ENCODE assay signal across 12 cellular contexts in the genomic region with DNA sequence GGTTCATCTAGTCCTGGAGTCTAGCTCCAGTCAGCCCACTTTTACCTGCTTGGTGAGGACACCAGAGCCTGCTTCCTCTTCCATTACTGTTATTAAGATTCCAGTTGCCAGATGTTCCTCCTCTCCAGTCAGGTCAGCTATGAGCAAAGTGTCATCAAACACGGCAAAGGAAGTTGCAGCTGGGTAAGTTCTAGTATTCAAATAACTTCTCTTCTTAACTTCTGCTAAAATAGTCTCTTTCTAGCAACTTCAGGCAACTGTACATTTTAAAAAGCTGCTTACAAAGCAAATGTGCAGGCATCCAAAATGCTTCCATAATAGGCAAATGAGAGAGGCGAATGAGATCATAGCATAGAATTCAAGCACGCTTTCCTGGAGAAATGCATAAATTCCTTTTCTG. TPM values are rescaled to one million over a fixed set of nuclear protein-coding genes. Genes with fewer than 3 reads are reported as not detected.
DNase-seq lines count a peak whose midpoint lies in the region; ATAC-seq and TF ChIP-seq lines count a peak whose summit lies in the region.
"Had no signal": no experiment of that assay in that cellular context is flagged by ENCODE, and none has a peak within 500 bp of the region (broad histone marks: within the 10 kb centered on the region; RNA-seq: fewer than 3 reads in every experiment).

No MANE protein-coding gene starts in this region.

- DNase-seq in left ventricle myocardium inferior, result no peak
- DNase-seq in left ventricle myocardium superior, result no peak
- DNase-seq in SKM-1 treated with dmso at 0.1 percent for 144 hours (lab: John Stamatoyannopoulos, UW; ENCODE audit: unreplicated experiment), result peak; percentile 76
- peak; percentile 76 for DNase-seq in germinal center (ENCODE audit: low spot score)
- no peak for DNase-seq in vagina (ENCODE audit: extremely low spot score in 2 of 2)
- no peak for DNase-seq in CD8-positive, alpha-beta memory T cell
- DNase-seq in substantia nigra (lab: John Stamatoyannopoulos, UW), result no peak
- DNase-seq: activated CD4-positive, alpha-beta T cell treated with anti-CD3 and anti-CD28 coated beads for 36 hours; activated naive CD8-positive, alpha-beta T cell treated with anti-CD3 and anti-CD28 coated beads, Interleukin-2, amount 10 ng/mL, durations not matched to agents 7 days and 5 days; stimulated activated CD4-positive, alpha-beta T cell treated with anti-CD3 and anti-CD28 coated beads, Interleukin-2, amount 100 ng/mL, for 48 hours had no signal

- H3K36me3 Mint-ChIP-seq in CD8-positive, alpha-beta memory T cell, result no peaks in the 10 kb centered on the region
- H3K36me3 Mint-ChIP-seq: activated naive CD8-positive, alpha-beta T cell treated with anti-CD3 and anti-CD28 coated beads, Interleukin-2, amount 10 ng/mL, durations not matched to agents 7 days and 5 days had no signal

- CTCF ChIA-PET in CD8-positive, alpha-beta memory T cell (lab: Charles Lee), result no interaction called here

- H3K27me3 ChIP-seq in left ventricle myocardium inferior (ENCODE audit: low read depth) (no peaks in the 10 kb centered on the region), vagina (no peaks in the 10 kb centered on the region)
- no peaks in the 10 kb centered on the region for H3K27me3 ChIP-seq in CD8-positive, alpha-beta memory T cell (ENCODE audit: insufficient read depth, low read length, poor library complexity, severe bottlenecking)

- H3K4me3 ChIP-seq in left ventricle myocardium inferior (no peak overlapping the region), vagina (no peak overlapping the region)
- H3K4me3 ChIP-seq in CD8-positive, alpha-beta memory T cell (ENCODE audit: low read length), result no peak overlapping the region

- no peaks in the 10 kb centered on the region for H3K36me3 ChIP-seq in left ventricle myocardium inferior
- H3K36me3 ChIP-seq in vagina, result no peaks in the 10 kb centered on the region
- no peaks in the 10 kb centered on the region for H3K36me3 ChIP-seq in CD8-positive, alpha-beta memory T cell (ENCODE audit: insufficient read depth, low read length)

- no peak overlapping the region for H3K4me3 Mint-ChIP-seq in CD8-positive, alpha-beta memory T cell
- H3K4me3 Mint-ChIP-seq: activated CD4-positive, alpha-beta T cell treated with anti-CD3 and anti-CD28 coated beads for 36 hours; activated naive CD8-positive, alpha-beta T cell treated with anti-CD3 and anti-CD28 coated beads, Interleukin-2, amount 10 ng/mL, durations not matched to agents 7 days and 5 days had no signal

- H3K27ac ChIP-seq in left ventricle myocardium inferior (replicated peaks) (peak overlapping the region; percentile 62), vagina (peak overlapping the region; percentile 86), substantia nigra (ENCODE audit: low read depth, low read length, poor library complexity, severe bottlenecking) (no peak overlapping the region)
- no peak overlapping the region for H3K27ac ChIP-seq in CD8-positive, alpha-beta memory T cell (ENCODE audit: low read depth, low read length)

- no peaks in the 10 kb centered on the region for H3K9me3 Mint-ChIP-seq in CD8-positive, alpha-beta memory T cell
- H3K9me3 Mint-ChIP-seq: activated naive CD8-positive, alpha-beta T cell treated with anti-CD3 and anti-CD28 coated beads, Interleukin-2, amount 10 ng/mL, durations not matched to agents 7 days and 5 days had no signal

- H3K4me1 ChIP-seq in left ventricle myocardium inferior (peaks cover 85% of the 10 kb centered on the region), vagina (peaks cover 80% of the 10 kb centered on the region)
- H3K4me1 ChIP-seq in CD8-positive, alpha-beta memory T cell (ENCODE audit: insufficient read depth, low read length), result no peaks in the 10 kb centered on the region

- no peak for TF ChIP-seq POLR2A in vagina (IDR thresholded peaks at IDR 0.05)

- TF ChIP-seq CTCF in left ventricle myocardium inferior (IDR thresholded peaks at IDR 0.05; ENCODE audit: borderline replicate concordance), result no peak
- TF ChIP-seq CTCF in vagina (IDR thresholded peaks at IDR 0.05), result no peak

- H3K9me3 ChIP-seq in left ventricle myocardium inferior (replicated peaks) (no peaks in the 10 kb centered on the region), vagina (no peaks in the 10 kb centered on the region)
- H3K9me3 ChIP-seq in CD8-positive, alpha-beta memory T cell (ENCODE audit: low read length), result no peaks in the 10 kb centered on the region

- peaks cover 26 to 64% of the 10 kb centered on the region in 2 donors for H3K27me3 Mint-ChIP-seq in CD8-positive, alpha-beta memory T cell

- POLR2A ChIA-PET in CD8-positive, alpha-beta memory T cell (lab: Charles Lee), result no interaction called here

- intact Hi-C loops in left ventricle myocardium inferior (cut with micrococcal nuclease) (no loop called here), left ventricle myocardium superior (cut with micrococcal nuclease) (no loop called here), vagina (cut with DNase I) (no loop called here)

- peak overlapping the region in 1 of 8 donors; percentile 14 for H3K27ac Mint-ChIP-seq in CD8-positive, alpha-beta memory T cell
- H3K27ac Mint-ChIP-seq: activated CD4-positive, alpha-beta T cell treated with anti-CD3 and anti-CD28 coated beads for 36 hours; activated naive CD8-positive, alpha-beta T cell treated with anti-CD3 and anti-CD28 coated beads, Interleukin-2, amount 10 ng/mL, durations not matched to agents 7 days and 5 days had no signal

- ATAC-seq in left ventricle myocardium superior (no peak), GM19452 (IDR thresholded peaks at IDR 0.05; ENCODE audit: unreplicated experiment) (no peak)
- ATAC-seq: activated CD4-positive, alpha-beta T cell treated with anti-CD3 and anti-CD28 coated beads for 36 hours; Panc1 had no signal

- peaks cover 0 to 3% (median 0%) of the 10 kb centered on the region in 3 donors for H3K4me1 Mint-ChIP-seq in CD8-positive, alpha-beta memory T cell

RNA-seq across cellular contexts. Expression of a gene that starts 18.4 kb away (rescaled TPM):
- 41.8 TPM for total RNA-seq in left ventricle myocardium inferior
- 46.0 TPM for total RNA-seq in left ventricle myocardium superior
- total RNA-seq in vagina, result 31.9 TPM
- total RNA-seq in CD8-positive, alpha-beta memory T cell, result 10 to 100 TPM; 60.4 to 60.6 TPM
- 65.2 TPM for polyA plus RNA-seq in CD8-positive, alpha-beta memory T cell

Comparison
In these comparisons a context has a peak if more than half of its experiments do, and no peak if none do; other contexts are left out.
1. DNase-seq: peak in SKM-1 treated with dmso at 0.1 percent for 144 hours (single experiment) and germinal center (single experiment); none in left ventricle myocardium inferior (single experiment), left ventricle myocardium superior (single experiment), vagina (0 of 2), CD8-positive, alpha-beta memory T cell (0 of 5) and substantia nigra (0 of 49).
2. H3K27ac ChIP-seq: peak in left ventricle myocardium inferior (single experiment) and vagina (single experiment); none in CD8-positive, alpha-beta memory T cell (single experiment) and substantia nigra (single experiment).